ENCODE assay signal across 1 cellular context in genomic region chr2:174243812-174244211, GRCh38.
TF ChIP-seq lines count a peak whose summit lies in the region.

No MANE protein-coding gene starts in this region.

TF ChIP-seq in WTC11, 78 proteins besides CTCF, POLR2A, EP300 and RAD21 (continued from another document):
- TF ChIP-seq ZNF425 (CRISPR knock-in tag; conservative IDR thresholded peaks at IDR 0.05) (no peak), AR (CRISPR knock-in tag; IDR thresholded peaks at IDR 0.05) (no peak), MLX (CRISPR knock-in tag; IDR thresholded peaks at IDR 0.05) (no peak), NR1H2 (CRISPR knock-in tag; IDR thresholded peaks at IDR 0.05) (no peak)
